ENCODE assay signal across 20 cellular contexts in genomic region chr2:44290271-44290670, GRCh38. TPM values are rescaled to one million over a fixed set of nuclear protein-coding genes. Genes with fewer than 3 reads are reported as not detected.
A peak's percentile ranks its signal among the peaks of the same experiment; 100 is the strongest.
DNase-seq lines count a peak whose midpoint lies in the region; ATAC-seq and TF ChIP-seq lines count a peak whose summit lies in the region.
"Had no signal": no experiment of that assay in that cellular context is flagged by ENCODE, and none has a peak within 500 bp of the region (broad histone marks: within the 10 kb centered on the region; RNA-seq: fewer than 3 reads in every experiment).

No MANE protein-coding gene starts in this region.

- H3K27ac Mint-ChIP-seq in MCF 10A (ENCODE audit: low read depth, unreplicated experiment): no peak overlapping the region
- H3K27ac Mint-ChIP-seq: activated CD8-positive, alpha-beta T cell treated with anti-CD3 and anti-CD28 coated beads, Interleukin-2, amount 10 ng/mL, durations not matched to agents 7 days and 5 days; IgD-negative memory B cell had no signal

- WGBS in lower leg skin, 2 donors: 93% methylated on average over 4 of the region's 4 CpGs

- H3K27me3 Mint-ChIP-seq in MCF 10A (ENCODE audit: insufficient read depth, unreplicated experiment): no peaks in the 10 kb centered on the region

- BruUV-seq in MCF 10A (replicated peaks; lab: Mats Ljungman, UMichigan): no TSS peak

- H3K27me3 ChIP-seq in breast epithelium (no peaks in the 10 kb centered on the region), adipocyte (replicated peaks; ENCODE audit: control insufficient read depth, insufficient read depth, low read length) (peaks cover 7% of the 10 kb centered on the region)

- CTCF ChIA-PET in MCF 10A (lab: Yijun Ruan, JAX): no interaction called here

- no peaks in the 10 kb centered on the region for H3K9me3 Mint-ChIP-seq in MCF 10A (ENCODE audit: unreplicated experiment)

- TF ChIP-seq POLR2A in breast epithelium (IDR thresholded peaks at IDR 0.05) (no peak), lower leg skin (IDR thresholded peaks at IDR 0.05) (no peak)

- intact Hi-C loops in MCF 10A (cut with micrococcal nuclease) (no loop called here), breast epithelium (cut with DNase I; ENCODE audit: low total_unique reads) (no loop called here), lower leg skin (cut with DNase I; ENCODE audit: low total_unique reads) (loop anchor here (5.0 to 10.0 kb wide), 2 partner anchors 48 to 1235 kb away; no protein-coding TSS in a partner anchor)

- POLR2A ChIA-PET in MCF 10A (lab: Yijun Ruan, JAX): no interaction called here

- no peak overlapping the region for H3K4me3 Mint-ChIP-seq in MCF 10A (ENCODE audit: unreplicated experiment)
- H3K4me3 Mint-ChIP-seq: activated CD8-positive, alpha-beta T cell treated with anti-CD3 and anti-CD28 coated beads, Interleukin-2, amount 10 ng/mL, durations not matched to agents 7 days and 5 days; IgD-negative memory B cell had no signal

- peaks cover 26% of the 10 kb centered on the region for H3K4me1 Mint-ChIP-seq in MCF 10A (ENCODE audit: insufficient read depth, unreplicated experiment)

- no peak overlapping the region for H3K27ac ChIP-seq in breast epithelium

- no peaks in the 10 kb centered on the region for H3K36me3 Mint-ChIP-seq in MCF 10A (ENCODE audit: insufficient read depth, unreplicated experiment)
- H3K36me3 Mint-ChIP-seq: IgD-negative memory B cell had no signal

- DNase-seq in MCF 10A (ENCODE audit: unreplicated experiment): peak; percentile 10
- DNase-seq in breast epithelium (ENCODE audit: low spot score in 2 of 2): no peak
- DNase-seq in adipocyte (ENCODE audit: low read depth): peak; percentile 46
- peak; percentile 41 to 68 for DNase-seq in foreskin fibroblast
- DNase-seq in superior temporal gyrus (ENCODE audit: extremely low spot score): peak; percentile 27
- no peak for DNase-seq in lower leg skin (ENCODE audit: low spot score in 2 of 2)
- no peak for DNase-seq in Kasumi-1 (lab: John Stamatoyannopoulos, UW)
- DNase-seq: activated CD8-positive, alpha-beta T cell treated with anti-CD3 and anti-CD28 coated beads, Interleukin-2, amount 10 ng/mL, durations not matched to agents 7 days and 5 days; activated effector memory CD4-positive, alpha-beta T cell treated with Interleukin-2 at 50 U/mL for 16 hours; caudate nucleus; NCI-H187; NCI-H748 treated with DMSO at 0.1 percent for 48 hours; nucleus accumbens; T1000 had no signal

- H3K36me3 ChIP-seq in breast epithelium (no peaks in the 10 kb centered on the region), adipocyte (ENCODE audit: control insufficient read depth, insufficient read depth, low read length, severe bottlenecking) (no peaks in the 10 kb centered on the region)
- H3K36me3 ChIP-seq: thoracic aorta had no signal

- H3K4me3 ChIP-seq in breast epithelium: no peak overlapping the region
- no peak overlapping the region for H3K4me3 ChIP-seq in adipocyte (ENCODE audit: low read length)
- H3K4me3 ChIP-seq in foreskin fibroblast (ENCODE audit: low read depth in 1 of 2, low read length in 2 of 2): no peak overlapping the region
- no peak overlapping the region for H3K4me3 ChIP-seq in lower leg skin (ENCODE audit: low read depth, poor library complexity, severe bottlenecking)
- H3K4me3 ChIP-seq: thoracic aorta had no signal

- no peak for ATAC-seq in HG03521 (IDR thresholded peaks at IDR 0.05; ENCODE audit: unreplicated experiment)
- ATAC-seq: activated CD8-positive, alpha-beta T cell treated with anti-CD3 and anti-CD28 coated beads, Interleukin-2, amount 10 ng/mL, durations not matched to agents 7 days and 5 days; Right ventricle myocardium inferior had no signal

- H3K9ac ChIP-seq in adipocyte (ENCODE audit: low read length): no peak overlapping the region

- TF ChIP-seq CTCF in MCF 10A (IDR thresholded peaks at IDR 0.05; ENCODE audit: unreplicated experiment) (no peak), breast epithelium (IDR thresholded peaks at IDR 0.05) (no peak), foreskin fibroblast (IDR thresholded peaks at IDR 0.05; ENCODE audit: low read depth, low read length) (no peak), lower leg skin (IDR thresholded peaks at IDR 0.05) (no peak)

- H3K9me3 ChIP-seq in breast epithelium: no peaks in the 10 kb centered on the region
- H3K9me3 ChIP-seq in adipocyte (ENCODE audit: control insufficient read depth, low read length): no peaks in the 10 kb centered on the region
- H3K9me3 ChIP-seq: thoracic aorta had no signal

- H3K4me1 ChIP-seq in breast epithelium: peaks cover 0 to 4% of the 10 kb centered on the region in 2 donors
- peaks cover 31% of the 10 kb centered on the region for H3K4me1 ChIP-seq in adipocyte (ENCODE audit: control insufficient read depth, insufficient read depth, low read length)

RNA-seq across cellular contexts. Expression of gene SLC3A1, which starts 15.0 kb away (rescaled TPM):
- total RNA-seq in MCF 10A (2022) (not detected in 2 replicates), breast epithelium (under 1 TPM; 0.48 to 0.98 (median 0.88) TPM), lower leg skin (under 1 TPM in 2 of 4 donors, not detected in 2; 0.23 to 0.32 TPM)
- total RNA-seq: activated CD8-positive, alpha-beta T cell treated with anti-CD3 and anti-CD28 coated beads, Interleukin-2, amount 10 ng/mL, durations not matched to agents 7 days and 5 days; endothelial cell of umbilical vein; lung microvascular endothelial cell; Right ventricle myocardium inferior had no signal

Comparison
In these comparisons a context has a peak if more than half of its experiments do, and no peak if none do; other contexts are left out.
1. DNase-seq: peak in MCF 10A (single experiment), adipocyte (single experiment), foreskin fibroblast (2 of 2) and superior temporal gyrus (single experiment); none in breast epithelium (0 of 2), lower leg skin (0 of 2) and Kasumi-1 (0 of 2).